8 cellular contexts compared by ENCODE assay signal in genomic region chr7:12686894-12687212, GRCh38. TPM values are rescaled to one million over a fixed set of nuclear protein-coding genes. Genes with fewer than 3 reads are reported as not detected.
A peak's percentile ranks its signal among the peaks of the same experiment; 100 is the strongest.
DNase-seq lines count a peak whose midpoint lies in the region; ATAC-seq and TF ChIP-seq lines count a peak whose summit lies in the region.

No MANE protein-coding gene starts in this region.

- H3K36me3 ChIP-seq in HUES48 (ENCODE audit: control insufficient read depth, insufficient read depth, low read length): no peaks in the 10 kb centered on the region; the same call in 1 of the 2 replicates

- H3K27ac ChIP-seq in C4-2B (peak overlapping the region; percentile 86), HUES48 (ENCODE audit: low read depth, low read length) (peak overlapping the region; percentile 85)

- H3K9me3 ChIP-seq in HUES48 (ENCODE audit: control insufficient read depth, insufficient read depth, low read length): no peaks in the 10 kb centered on the region

- DNase-seq in choroid plexus epithelial cell (ENCODE audit: low read depth): no peak
- DNase-seq in AG08395 (ENCODE audit: low spot score): no peak
- no peak for DNase-seq in posterior cingulate gyrus
- DNase-seq in HT-29 (ENCODE audit: low spot score): no peak

- peak overlapping the region in 2 of 3 experiments; percentile 42 to 91 for H3K27ac Mint-ChIP-seq in nephron

- H3K4me1 ChIP-seq in HUES48 (ENCODE audit: control insufficient read depth, insufficient read depth, low read length): peaks cover 33% of the 10 kb centered on the region

- H3K9me3 Mint-ChIP-seq in nephron: no peaks in the 10 kb centered on the region

- H3K9ac ChIP-seq in HUES48 (ENCODE audit: low read depth, low read length): peak overlapping the region; percentile 83

- TF ChIP-seq CTCF in C4-2B (conservative IDR thresholded peaks at IDR 0.05) (peak; percentile 89), choroid plexus epithelial cell (conservative IDR thresholded peaks at IDR 0.05; ENCODE audit: low read depth, low read length) (no peak), nephron (IDR thresholded peaks at IDR 0.05; ENCODE audit: unreplicated experiment in 3 of 3) (peak in 2 of 3 experiments; percentile 19 to 59)

- no peaks in the 10 kb centered on the region for H3K36me3 Mint-ChIP-seq in nephron (ENCODE audit: low read depth)

- intact Hi-C loops in posterior cingulate gyrus (cut with DNase I): loop anchor here (5.0 to 10.0 kb wide), 2 partner anchors 428 to 495 kb away; no protein-coding TSS in a partner anchor

- peak overlapping the region; percentile 89 to 98 (median 95) for H3K4me3 Mint-ChIP-seq in nephron

- H3K27me3 Mint-ChIP-seq in nephron (ENCODE audit: low read depth): no peaks in the 10 kb centered on the region

- peak overlapping the region; percentile 97 for H3K4me3 ChIP-seq in HUES48 (ENCODE audit: low read depth, low read length)
- H3K4me3 ChIP-seq in choroid plexus epithelial cell (ENCODE audit: low read depth, low read length): peak overlapping the region; percentile 91

- no peaks in the 10 kb centered on the region for H3K27me3 ChIP-seq in HUES48 (ENCODE audit: control insufficient read depth, insufficient read depth, low read length)

- peaks cover 24% of the 10 kb centered on the region for H3K4me1 Mint-ChIP-seq in nephron

- no peak for ATAC-seq in HG02870 (IDR thresholded peaks at IDR 0.05; ENCODE audit: unreplicated experiment)

RNA-seq across cellular contexts. Expression of gene ARL4A, which starts 0.6 kb away (rescaled TPM):
- 24.2 and 26.8 TPM in 2 replicates for total RNA-seq in HT-29 (2014; rRNA removed; shearing (Covaris generic))
